In genomic region chr7:98534493-98534892, GRCh38 we compare ENCODE assay signal across 37 cellular contexts.
"Had no signal": no experiment of that assay in that cellular context is flagged by ENCODE, and none has a peak within 500 bp of the region (broad histone marks: within the 10 kb centered on the region; RNA-seq: fewer than 3 reads in every experiment).

No MANE protein-coding gene starts in this region.

- H3K36me3 Mint-ChIP-seq: activated CD4-positive, alpha-beta memory T cell treated with anti-CD3 and anti-CD28 coated beads for 36 hours; activated naive CD4-positive, alpha-beta T cell treated with anti-CD3 and anti-CD28 coated beads, Interleukin-2, amount 10 ng/mL, durations not matched to agents 7 days and 5 days; activated naive CD4-positive, alpha-beta T cell treated with anti-CD3 and anti-CD28 coated beads, Interleukin-2, amount 50 U/mL, for 24 hours; activated naive CD8-positive, alpha-beta T cell; activated naive CD8-positive, alpha-beta T cell treated with anti-CD3 and anti-CD28 coated beads, Interleukin-2, amount 10 ng/mL, durations not matched to agents 7 days and 5 days; brain had no signal

- H3K27me3 ChIP-seq: ascending aorta, cardiac muscle cell had no signal

- H3K27me3 Mint-ChIP-seq: activated B cell treated with CpG ODN at 0.5 μM for 24 hours; activated CD4-positive, alpha-beta memory T cell treated with anti-CD3 and anti-CD28 coated beads for 36 hours; activated CD4-positive, alpha-beta T cell treated with anti-CD3 and anti-CD28 coated beads, Interleukin-2, amount 10 ng/mL, durations not matched to agents 24 days and 14 days; activated naive CD4-positive, alpha-beta T cell treated with anti-CD3 and anti-CD28 coated beads, Interleukin-2, amount 10 ng/mL, durations not matched to agents 7 days and 5 days; activated naive CD8-positive, alpha-beta T cell treated with anti-CD3 and anti-CD28 coated beads, Interleukin-2, amount 10 ng/mL, durations not matched to agents 7 days and 5 days had no signal

- H3K4me1 ChIP-seq: ascending aorta had no signal

- H3K27ac ChIP-seq: ascending aorta, cardiac muscle cell, VCaP had no signal

- DNase-seq: activated B cell treated with CpG ODN at 0.5 μM for 24 hours; activated CD4-positive, alpha-beta memory T cell treated with anti-CD3 and anti-CD28 coated beads for 36 hours; activated CD4-positive, alpha-beta T cell treated with anti-CD3 and anti-CD28 coated beads for 4 hours; activated CD4-positive, alpha-beta T cell treated with anti-CD3 and anti-CD28 coated beads, Interleukin-2, amount 10 ng/mL, durations not matched to agents 24 days and 14 days; activated CD4-positive, alpha-beta T cell treated with anti-CD3 and anti-CD28 coated beads, Interleukin-2, amount 50 U/mL, for 1 hour; activated CD4-positive, alpha-beta T cell treated with anti-CD3 and anti-CD28 coated beads, Interleukin-2, amount 50 U/mL, for 4 hours; activated CD4-positive, CD25-positive, alpha-beta regulatory T cell treated with anti-CD3 and anti-CD28 coated beads, Interleukin-2, amount 50 U/mL, for 72 hours; activated CD8-positive, alpha-beta memory T cell treated with anti-CD3 and anti-CD28 coated beads, Interleukin-2, amount 50 U/mL, for 4 hours; activated CD8-positive, alpha-beta T cell treated with anti-CD3 and anti-CD28 coated beads for 36 hours; activated effector memory CD4-positive, alpha-beta T cell treated with anti-CD3 and anti-CD28 coated beads, Interleukin-2, amount 50 U/mL, for 16 hours; activated naive CD4-positive, alpha-beta T cell treated with anti-CD3 and anti-CD28 coated beads, Interleukin-2, amount 10 ng/mL, durations not matched to agents 7 days and 5 days; activated naive CD4-positive, alpha-beta T cell treated with Interleukin-2 at 50 U/mL for 16 hours; activated naive CD8-positive, alpha-beta T cell treated with anti-CD3 and anti-CD28 coated beads, Interleukin-2, amount 10 ng/mL, durations not matched to agents 7 days and 5 days; activated naive CD8-positive, alpha-beta T cell treated with anti-CD3 and anti-CD28 coated beads, Interleukin-2, amount 50 U/mL, for 24 hours; activated T-cell treated with anti-CD3 and anti-CD28 coated beads for 4 hours; activated T-cell treated with anti-CD3 and anti-CD28 coated beads, Interleukin-2, amount 50 U/mL, for 1 hour; activated T-cell treated with anti-CD3 and anti-CD28 coated beads, Interleukin-2, amount 50 U/mL, for 4 hours; activated T-cell treated with anti-CD3 and anti-CD28 coated beads, Interleukin-2, amount 50 U/mL, for 72 hours; amygdala; anterior cingulate cortex; caudate nucleus; cerebellar nuclear complex; T-helper 2 cell; T-helper 9 cell had no signal

- H3K36me3 ChIP-seq: ascending aorta, cardiac muscle cell had no signal

- H3K4me1 Mint-ChIP-seq: activated B cell treated with CpG ODN at 0.5 μM for 24 hours; activated CD4-positive, alpha-beta T cell treated with anti-CD3 and anti-CD28 coated beads, Interleukin-2, amount 10 ng/mL, durations not matched to agents 24 days and 14 days; activated naive CD4-positive, alpha-beta T cell treated with anti-CD3 and anti-CD28 coated beads, Interleukin-2, amount 10 ng/mL, durations not matched to agents 7 days and 5 days; activated naive CD4-positive, alpha-beta T cell treated with anti-CD3 and anti-CD28 coated beads, Interleukin-2, amount 50 U/mL, for 24 hours; activated naive CD8-positive, alpha-beta T cell treated with anti-CD3 and anti-CD28 coated beads, Interleukin-2, amount 10 ng/mL, durations not matched to agents 7 days and 5 days; activated naive CD8-positive, alpha-beta T cell treated with anti-CD3 and anti-CD28 coated beads, Interleukin-2, amount 50 U/mL, for 24 hours; activated T-helper 17 cell treated with anti-CD3 and anti-CD28 coated beads, Interleukin-2, amount 50 U/mL, for 72 hours; brain; central memory CD8-positive, alpha-beta T cell had no signal

- H3K27ac Mint-ChIP-seq: activated B cell treated with CpG ODN at 0.5 μM for 24 hours; activated CD4-positive, alpha-beta memory T cell treated with anti-CD3 and anti-CD28 coated beads for 36 hours; activated CD4-positive, alpha-beta T cell treated with anti-CD3 and anti-CD28 coated beads, Interleukin-2, amount 10 ng/mL, durations not matched to agents 24 days and 14 days; activated CD8-positive, alpha-beta T cell treated with anti-CD3 and anti-CD28 coated beads for 36 hours; activated naive CD4-positive, alpha-beta T cell treated with anti-CD3 and anti-CD28 coated beads, Interleukin-2, amount 10 ng/mL, durations not matched to agents 7 days and 5 days; activated naive CD4-positive, alpha-beta T cell treated with anti-CD3 and anti-CD28 coated beads, Interleukin-2, amount 50 U/mL, for 24 hours; activated naive CD8-positive, alpha-beta T cell; activated naive CD8-positive, alpha-beta T cell treated with anti-CD3 and anti-CD28 coated beads, Interleukin-2, amount 10 ng/mL, durations not matched to agents 7 days and 5 days; activated naive CD8-positive, alpha-beta T cell treated with anti-CD3 and anti-CD28 coated beads, Interleukin-2, amount 50 U/mL, for 24 hours; activated T-cell treated with anti-CD3 and anti-CD28 coated beads, Interleukin-2, amount 50 U/mL, for 72 hours; activated T-helper 1 cell treated with anti-CD3 and anti-CD28 coated beads, Interleukin-12 subunit alpha, Interleukin-12 subunit beta, Interleukin-2, Interleukin-4 antibody, amounts not matched to agents 30 ng/mL and 10 ng/mL and 1 ng/mL, durations not matched to agents 14 hours and 24 hours and 36 hours; activated T-helper 17 cell treated with anti-CD3 and anti-CD28 coated beads, Interleukin-2, amount 50 U/mL, for 72 hours; brain; T-helper 1 cell treated with Interleukin-12 subunit alpha and Interleukin-12 subunit beta and Interleukin-4 antibody, amounts not matched to agents 30 μg/mL and 1 μg/mL, for 36 hours; T-helper 2 cell treated with Interferon-gamma antibody and Interleukin-4, amounts not matched to agents 5 μg/mL and 100 μg/mL, for 36 hours had no signal

- H3K4me3 ChIP-seq: ascending aorta, cardiac muscle cell had no signal

- H3K4me3 Mint-ChIP-seq: activated B cell treated with CpG ODN at 0.5 μM for 24 hours; activated CD4-positive, alpha-beta memory T cell treated with anti-CD3 and anti-CD28 coated beads for 36 hours; activated CD4-positive, alpha-beta T cell treated with anti-CD3 and anti-CD28 coated beads, Interleukin-2, amount 10 ng/mL, durations not matched to agents 24 days and 14 days; activated CD8-positive, alpha-beta T cell treated with anti-CD3 and anti-CD28 coated beads for 36 hours; activated naive CD4-positive, alpha-beta T cell treated with anti-CD3 and anti-CD28 coated beads, Interleukin-2, amount 10 ng/mL, durations not matched to agents 7 days and 5 days; activated naive CD4-positive, alpha-beta T cell treated with anti-CD3 and anti-CD28 coated beads, Interleukin-2, amount 50 U/mL, for 24 hours; activated naive CD8-positive, alpha-beta T cell; activated naive CD8-positive, alpha-beta T cell treated with anti-CD3 and anti-CD28 coated beads, Interleukin-2, amount 10 ng/mL, durations not matched to agents 7 days and 5 days; activated naive CD8-positive, alpha-beta T cell treated with anti-CD3 and anti-CD28 coated beads, Interleukin-2, amount 50 U/mL, for 24 hours; activated T-cell treated with anti-CD3 and anti-CD28 coated beads, Interleukin-2, amount 50 U/mL, for 4 hours; activated T-cell treated with anti-CD3 and anti-CD28 coated beads, Interleukin-2, amount 50 U/mL, for 72 hours; activated T-helper 1 cell treated with anti-CD3 and anti-CD28 coated beads, Interleukin-12 subunit alpha, Interleukin-12 subunit beta, Interleukin-2, Interleukin-4 antibody, amounts not matched to agents 30 ng/mL and 10 ng/mL and 1 ng/mL, durations not matched to agents 14 hours and 24 hours and 36 hours; activated T-helper 17 cell treated with anti-CD3 and anti-CD28 coated beads, Interleukin-2, amount 50 U/mL, for 72 hours; brain; central memory CD8-positive, alpha-beta T cell; T-helper 1 cell treated with Interleukin-12 subunit alpha and Interleukin-12 subunit beta and Interleukin-4 antibody, amounts not matched to agents 30 μg/mL and 1 μg/mL, for 36 hours; T-helper 2 cell treated with Interferon-gamma antibody and Interleukin-4, amounts not matched to agents 5 μg/mL and 100 μg/mL, for 36 hours had no signal

- ATAC-seq: activated CD8-positive, alpha-beta T cell treated with anti-CD3 and anti-CD28 coated beads for 36 hours; activated naive CD8-positive, alpha-beta T cell treated with anti-CD3 and anti-CD28 coated beads, Interleukin-2, amount 50 U/mL, for 24 hours; activated T-cell treated with anti-CD3 and anti-CD28 coated beads, Interleukin-2, amount 50 U/mL, for 4 hours; activated T-cell treated with anti-CD3 and anti-CD28 coated beads, Interleukin-2, amount 50 U/mL, for 72 hours; activated T-helper 17 cell treated with anti-CD3 and anti-CD28 coated beads, Interleukin-2, amount 50 U/mL, for 72 hours had no signal

- FAIRE-seq: bronchial epithelial cell, TTC549 had no signal
